1 cellular context compared by ENCODE assay signal in genomic region chr6:157323114-157323923, GRCh38.
TF ChIP-seq lines count a peak whose summit lies in the region.

TSS of gene TMEM242 (minus strand) at chr6:157323519. CDS start at chr6:157323499, 20 bp downstream.

TF ChIP-seq in HepG2, 621 proteins besides CTCF, POLR2A, EP300 and RAD21 (continued from another document and continues in another):
- TF ChIP-seq ZNF788 (CRISPR knock-in tag; IDR thresholded peaks at IDR 0.05; ENCODE audit: borderline replicate concordance) (peak; percentile 98), ZNF232 (CRISPR knock-in tag; IDR thresholded peaks at IDR 0.05; ENCODE audit: borderline replicate concordance) (peak; percentile 90), BCL6 (CRISPR knock-in tag; IDR thresholded peaks at IDR 0.05) (peak; percentile 94), MAFG (CRISPR knock-in tag; IDR thresholded peaks at IDR 0.05) (no peak; the same call in 1 of the 2 replicates), POLR2AphosphoS2 (IDR thresholded peaks at IDR 0.05; ENCODE audit: low read depth, low read length) (peak; percentile 65; the same call in 1 of the 2 replicates), ZNF672 (CRISPR knock-in tag; IDR thresholded peaks at IDR 0.05) (no peak), ZNF580 (CRISPR knock-in tag; IDR thresholded peaks at IDR 0.05; ENCODE audit: borderline replicate concordance, low read depth) (peak; percentile 99), ZNF746 (CRISPR knock-in tag; IDR thresholded peaks at IDR 0.05) (peak; percentile 94), FOXM1 (CRISPR knock-in tag; IDR thresholded peaks at IDR 0.05) (peak; percentile 66), CHD2 (IDR thresholded peaks at IDR 0.05; ENCODE audit: low read depth, low read length) (peak; percentile 59; the same call in 1 of the 2 replicates), HMG20B (CRISPR knock-in tag; conservative IDR thresholded peaks at IDR 0.05) (peak; percentile 96), ZBTB44 (CRISPR knock-in tag; IDR thresholded peaks at IDR 0.05) (peak; percentile 97), ZKSCAN8 (CRISPR knock-in tag; IDR thresholded peaks at IDR 0.05; ENCODE audit: borderline replicate concordance) (peak; percentile 96; the same call in 1 of the 2 replicates), IRF2 (CRISPR knock-in tag; IDR thresholded peaks at IDR 0.05) (peak; percentile 99), ELF4 (CRISPR knock-in tag; IDR thresholded peaks at IDR 0.05; ENCODE audit: borderline replicate concordance) (no peak; the same call in 1 of the 2 replicates), HMGXB3 (CRISPR knock-in tag; IDR thresholded peaks at IDR 0.05; ENCODE audit: borderline replicate concordance) (peak; percentile 87; the same call in 1 of the 2 replicates), ZNF766 (CRISPR knock-in tag; IDR thresholded peaks at IDR 0.05; ENCODE audit: borderline replicate concordance) (peak; percentile 95; the same call in 1 of the 2 replicates), ZNF780A (CRISPR knock-in tag; IDR thresholded peaks at IDR 0.05) (peak; percentile 75; the same call in 1 of the 2 replicates), FLYWCH1 (CRISPR knock-in tag; IDR thresholded peaks at IDR 0.05) (peak; percentile 86; the same call in 1 of the 2 replicates), HNF4G (IDR thresholded peaks at IDR 0.05; ENCODE audit: borderline replicate concordance, low read depth, low read length) (peak; percentile 74), HNF4G (CRISPR knock-in tag; IDR thresholded peaks at IDR 0.05; ENCODE audit: borderline replicate concordance, low read depth) (peak; percentile 81), POLR2AphosphoS5 (IDR thresholded peaks at IDR 0.05; ENCODE audit: low read depth, low read length) (peak; percentile 98), ARNT2 (CRISPR knock-in tag; IDR thresholded peaks at IDR 0.05; ENCODE audit: low read depth) (peak; percentile 97; the same call in 1 of the 2 replicates), ARID5B (CRISPR knock-in tag; IDR thresholded peaks at IDR 0.05) (peak; percentile 89), PBX3 (CRISPR knock-in tag; IDR thresholded peaks at IDR 0.05; ENCODE audit: borderline replicate concordance) (peak; percentile 94), KDM1A (CRISPR knock-in tag; IDR thresholded peaks at IDR 0.05) (peak; percentile 81; the same call in 1 of the 2 replicates), ZFP90 (CRISPR knock-in tag; IDR thresholded peaks at IDR 0.05; ENCODE audit: borderline replicate concordance) (peak; percentile 98), KLF15 (CRISPR knock-in tag; IDR thresholded peaks at IDR 0.05; ENCODE audit: borderline replicate concordance) (peak; percentile 83; the same call in 1 of the 2 replicates), NR2F1 (CRISPR knock-in tag; IDR thresholded peaks at IDR 0.05) (no peak), TRIM24 (CRISPR knock-in tag; IDR thresholded peaks at IDR 0.05) (peak; percentile 58; the same call in 1 of the 2 replicates), USF2 (IDR thresholded peaks at IDR 0.05; ENCODE audit: low read depth, low read length) (no peak), USF2 (CRISPR knock-in tag; IDR thresholded peaks at IDR 0.05; ENCODE audit: borderline replicate concordance) (no peak), BORCS8-MEF2B (CRISPR knock-in tag; IDR thresholded peaks at IDR 0.05) (peak; percentile 98), ZNF558 (CRISPR knock-in tag; IDR thresholded peaks at IDR 0.05; ENCODE audit: borderline replicate concordance) (peak; percentile 98), PLRG1 (conservative IDR thresholded peaks at IDR 0.05) (no peak), ZIK1 (CRISPR knock-in tag; IDR thresholded peaks at IDR 0.05; ENCODE audit: borderline replicate concordance, low read depth) (peak; percentile 84), ZSCAN30 (CRISPR knock-in tag; IDR thresholded peaks at IDR 0.05) (peak; percentile 98), BRF2 (CRISPR knock-in tag; IDR thresholded peaks at IDR 0.05) (peak; percentile 93), ERF (CRISPR knock-in tag; IDR thresholded peaks at IDR 0.05) (peak; percentile 98), ZNF296 (CRISPR knock-in tag; conservative IDR thresholded peaks at IDR 0.05) (no peak; the same call in 1 of the 2 replicates), ZNF180 (CRISPR knock-in tag; IDR thresholded peaks at IDR 0.05; ENCODE audit: borderline replicate concordance, low read depth) (peak; percentile 87; the same call in 1 of the 2 replicates), CCAR2 (optimal IDR thresholded peaks at IDR 0.05; ENCODE audit: low read depth, low read length) (peak; percentile 97), ZNF816 (CRISPR knock-in tag; IDR thresholded peaks at IDR 0.05; ENCODE audit: borderline replicate concordance) (peak; percentile 99), FOSL2 (CRISPR knock-in tag; IDR thresholded peaks at IDR 0.05) (peak; percentile 79), ZNF12 (CRISPR knock-in tag; IDR thresholded peaks at IDR 0.05) (peak; percentile 85), ZNF782 (CRISPR knock-in tag; IDR thresholded peaks at IDR 0.05; ENCODE audit: borderline replicate concordance) (peak; percentile 82; the same call in 1 of the 2 replicates), ZNF34 (CRISPR knock-in tag; IDR thresholded peaks at IDR 0.05; ENCODE audit: borderline replicate concordance) (peak; percentile 91; the same call in 1 of the 2 replicates), ZNF644 (CRISPR knock-in tag; IDR thresholded peaks at IDR 0.05; ENCODE audit: low read depth) (peak; percentile 75; the same call in 1 of the 2 replicates), STAT6 (CRISPR knock-in tag; IDR thresholded peaks at IDR 0.05; ENCODE audit: borderline replicate concordance) (peak; percentile 81), GFI1 (CRISPR knock-in tag; IDR thresholded peaks at IDR 0.05; ENCODE audit: borderline replicate concordance) (peak; percentile 93), AHR (CRISPR knock-in tag; IDR thresholded peaks at IDR 0.05) (peak; percentile 99)
